In the genomic region with DNA sequence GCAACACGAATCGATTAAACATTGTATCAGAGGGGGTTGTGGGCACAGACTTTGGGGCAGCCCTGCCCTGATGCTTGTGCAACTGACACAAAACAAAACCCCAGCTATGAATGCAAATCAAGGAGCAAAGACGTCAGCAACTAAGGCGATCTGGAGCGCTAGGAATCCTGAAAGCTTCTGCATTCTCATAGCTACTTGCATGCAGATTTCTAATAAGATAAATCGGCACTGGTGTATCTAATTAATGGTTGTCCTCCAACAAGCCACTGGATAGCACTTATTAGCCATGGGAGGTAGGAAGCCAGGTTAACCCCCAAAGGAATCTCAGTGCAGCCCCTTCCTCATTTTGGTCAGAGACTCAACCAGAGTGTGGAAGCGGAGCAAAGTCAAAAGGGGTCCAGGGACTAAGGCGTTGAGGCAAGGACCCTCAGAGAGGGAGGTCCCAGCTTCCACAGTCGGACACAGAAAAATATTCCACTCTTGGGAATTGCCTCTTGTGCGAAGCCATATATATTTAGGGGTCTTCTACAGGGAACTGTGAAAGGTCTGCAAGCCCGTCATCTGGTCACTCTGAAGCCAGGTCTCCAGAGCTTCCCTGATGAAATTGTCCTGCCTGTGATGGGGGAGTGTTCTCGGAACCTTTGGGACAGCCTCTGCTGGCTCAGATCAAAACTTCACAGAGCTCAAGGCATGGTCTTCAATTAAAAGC, we compare ENCODE assay signal across 8 cellular contexts.
A peak's percentile ranks its signal among the peaks of the same experiment; 100 is the strongest.
DNase-seq lines count a peak whose midpoint lies in the region; ATAC-seq and TF ChIP-seq lines count a peak whose summit lies in the region.

No MANE protein-coding gene starts in this region.

- H3K4me1 ChIP-seq in CD8-positive, alpha-beta memory T cell (ENCODE audit: insufficient read depth, low read length), result no peaks in the 10 kb centered on the region
- no peaks in the 10 kb centered on the region for H3K4me1 ChIP-seq in prostate gland (replicated peaks)

- no peak for TF ChIP-seq POLR2A in prostate gland (IDR thresholded peaks at IDR 0.05)

- intact Hi-C loops in prostate gland (cut with DNase I), result no loop called here

- 7% methylated on average over 12 of the region's 12 CpGs for WGBS in prostate gland

- H3K9me3 Mint-ChIP-seq in osteocyte (ENCODE audit: unreplicated experiment), result no peaks in the 10 kb centered on the region
- peaks cover 0 to 10% (median 0%) of the 10 kb centered on the region in 5 donors for H3K9me3 Mint-ChIP-seq in CD8-positive, alpha-beta memory T cell

- H3K27ac ChIP-seq in CD8-positive, alpha-beta memory T cell (ENCODE audit: low read depth, low read length), result no peak overlapping the region
- H3K27ac ChIP-seq in prostate gland, result no peak overlapping the region

- no peaks in the 10 kb centered on the region for H3K36me3 ChIP-seq in CD8-positive, alpha-beta memory T cell (ENCODE audit: insufficient read depth, low read length)
- no peaks in the 10 kb centered on the region for H3K36me3 ChIP-seq in prostate gland

- peak overlapping the region; percentile 50 for H3K4me3 ChIP-seq in AG10803 (ENCODE audit: low read length)
- no peak overlapping the region for H3K4me3 ChIP-seq in CD8-positive, alpha-beta memory T cell (ENCODE audit: low read length)
- peak overlapping the region in 1 of 2 donors; percentile 7 for H3K4me3 ChIP-seq in prostate gland

- H3K4me3 Mint-ChIP-seq in osteocyte (ENCODE audit: unreplicated experiment), result peak overlapping the region; percentile 62
- H3K4me3 Mint-ChIP-seq in CD8-positive, alpha-beta memory T cell, result no peak overlapping the region

- no peaks in the 10 kb centered on the region for H3K36me3 Mint-ChIP-seq in osteocyte (ENCODE audit: unreplicated experiment)
- no peaks in the 10 kb centered on the region for H3K36me3 Mint-ChIP-seq in CD8-positive, alpha-beta memory T cell

- peaks cover 22% of the 10 kb centered on the region for H3K4me1 Mint-ChIP-seq in osteocyte (ENCODE audit: unreplicated experiment)
- peaks cover 0 to 2% (median 0%) of the 10 kb centered on the region in 3 donors for H3K4me1 Mint-ChIP-seq in CD8-positive, alpha-beta memory T cell

- ATAC-seq in GM21737 (IDR thresholded peaks at IDR 0.05; ENCODE audit: unreplicated experiment), result no peak

- POLR2A ChIA-PET in CD8-positive, alpha-beta memory T cell (lab: Charles Lee), result no interaction called here

- peaks cover 9% of the 10 kb centered on the region for H3K27me3 Mint-ChIP-seq in osteocyte (ENCODE audit: unreplicated experiment)
- peaks cover 56 to 74% of the 10 kb centered on the region in 2 donors for H3K27me3 Mint-ChIP-seq in CD8-positive, alpha-beta memory T cell

- no peaks in the 10 kb centered on the region for H3K9me3 ChIP-seq in CD8-positive, alpha-beta memory T cell (ENCODE audit: low read length)
- no peaks in the 10 kb centered on the region for H3K9me3 ChIP-seq in prostate gland

- no peak for TF ChIP-seq CTCF in AG10803 (conservative IDR thresholded peaks at IDR 0.05; ENCODE audit: low read length)
- TF ChIP-seq CTCF in osteocyte (IDR thresholded peaks at IDR 0.05), result no peak
- no peak for TF ChIP-seq CTCF in prostate gland (IDR thresholded peaks at IDR 0.05)

- CTCF ChIA-PET in CD8-positive, alpha-beta memory T cell (lab: Charles Lee), result no interaction called here

- DNase-seq in AG10803 (ENCODE audit: low read depth), result peak; percentile 83
- peak; percentile 51 for DNase-seq in NCI-H1105 treated with DMSO at 0.1 percent for 48 hours (lab: John Stamatoyannopoulos, UW)
- DNase-seq in fibroblast of gingiva (ENCODE audit: low read depth), result peak; percentile 79
- no peak for DNase-seq in osteocyte (ENCODE audit: extremely low spot score, unreplicated experiment)
- DNase-seq in ecto neural progenitor cell (ENCODE audit: low spot score), result no peak
- DNase-seq in CD8-positive, alpha-beta memory T cell, result no peak
- DNase-seq in prostate gland (ENCODE audit: low spot score), result no peak

- peaks cover 10% of the 10 kb centered on the region for H3K27me3 ChIP-seq in CD8-positive, alpha-beta memory T cell (ENCODE audit: insufficient read depth, low read length, poor library complexity, severe bottlenecking)
- peaks cover 34% of the 10 kb centered on the region for H3K27me3 ChIP-seq in prostate gland (replicated peaks; ENCODE audit: insufficient read depth)

- peak overlapping the region; percentile 18 for H3K27ac Mint-ChIP-seq in osteocyte (ENCODE audit: unreplicated experiment)
- H3K27ac Mint-ChIP-seq in CD8-positive, alpha-beta memory T cell, result no peak overlapping the region

Comparison
In these comparisons a context has a peak if more than half of its experiments do, and no peak if none do; other contexts are left out.
1. DNase-seq: peak in AG10803 (single experiment), NCI-H1105 treated with DMSO at 0.1 percent for 48 hours (single experiment) and fibroblast of gingiva (single experiment); none in osteocyte (single experiment), ecto neural progenitor cell (single experiment), CD8-positive, alpha-beta memory T cell (0 of 5) and prostate gland (single experiment).